In genomic region chr7:75596727-75597614, GRCh38 we compare ENCODE assay signal across 10 cellular contexts.
DNase-seq lines count a peak whose midpoint lies in the region; ATAC-seq and TF ChIP-seq lines count a peak whose summit lies in the region.
"Had no signal": no experiment of that assay in that cellular context is flagged by ENCODE, and none has a peak within 500 bp of the region (broad histone marks: within the 10 kb centered on the region; RNA-seq: fewer than 3 reads in every experiment).

No MANE protein-coding gene starts in this region.

- H3K23ac ChIP-seq in H9 (ENCODE audit: insufficient read length, low read depth, low read length) (no peak overlapping the region), mesenchymal stem cell (ENCODE audit: low read length in 2 of 2) (no peak overlapping the region)

- H4K5ac ChIP-seq in H9 (ENCODE audit: insufficient read length, low read depth, low read length): no peak overlapping the region

- POLR2A ChIA-PET in GM10248 (lab: Yijun Ruan, JAX): interaction anchor here (0.6 kb wide), 1 partner anchor 64 kb away, joined by 3 read pairs; no protein-coding TSS in a partner anchor
- POLR2A ChIA-PET in activated CD4-positive, alpha-beta memory T cell treated with anti-CD3 and anti-CD28 coated beads, Interleukin-2, amount 10 ng/mL, durations not matched to agents 7 days and 5 days (lab: Charles Lee): interaction anchor here (1.0 to 1.1 kb wide), 2 partner anchors 12 to 21 kb away, joined by 3 to 5 read pairs; no protein-coding TSS in a partner anchor

- no peaks in the 10 kb centered on the region for H4K20me1 ChIP-seq in H9 (ENCODE audit: control insufficient read depth, insufficient read depth, insufficient read length)

- H3K4me2 ChIP-seq in H9 (ENCODE audit: insufficient read depth, insufficient read length, low read length) (no peak overlapping the region), mesenchymal stem cell (ENCODE audit: low read length, poor library complexity, severe bottlenecking) (no peak overlapping the region)

- no peak overlapping the region; the same call in 1 of the 2 replicates for H3K14ac ChIP-seq in H9 (ENCODE audit: insufficient read depth, low read length)
- H3K14ac ChIP-seq in mesenchymal stem cell (ENCODE audit: low read length in 2 of 2): peak overlapping the region in 1 of 2 experiments; percentile 26

- peaks cover 35 to 55% of the 10 kb centered on the region in 2 experiments for H3K4me1 Mint-ChIP-seq in H9
- peaks cover 45% of the 10 kb centered on the region for H3K4me1 Mint-ChIP-seq in activated CD4-positive, alpha-beta memory T cell treated with anti-CD3 and anti-CD28 coated beads, Interleukin-2, amount 10 ng/mL, durations not matched to agents 7 days and 5 days

- no peak overlapping the region for H3K4ac ChIP-seq in H9 (ENCODE audit: low read depth, low read length)
- peak overlapping the region in 1 of 2 experiments; percentile 79 for H3K4ac ChIP-seq in mesenchymal stem cell (ENCODE audit: low read depth in 1 of 2, low read length in 2 of 2)

- no peaks in the 10 kb centered on the region for H3K79me1 ChIP-seq in H9 (ENCODE audit: insufficient read depth, low read depth, low read length, poor library complexity, severe bottlenecking)
- H3K79me1 ChIP-seq in mesenchymal stem cell (replicated peaks; ENCODE audit: low read length, poor library complexity, severe bottlenecking): peaks cover 7% of the 10 kb centered on the region

- no peaks in the 10 kb centered on the region for H3K9me3 Mint-ChIP-seq in H9
- no peaks in the 10 kb centered on the region for H3K9me3 Mint-ChIP-seq in activated CD4-positive, alpha-beta memory T cell treated with anti-CD3 and anti-CD28 coated beads, Interleukin-2, amount 10 ng/mL, durations not matched to agents 7 days and 5 days

- no peak overlapping the region for H2BK5ac ChIP-seq in H9 (ENCODE audit: insufficient read length, low read length)
- no peak overlapping the region for H2BK5ac ChIP-seq in mesenchymal stem cell (ENCODE audit: low read depth, low read length, poor library complexity, severe bottlenecking)

- H3K9me3 ChIP-seq in H9 (ENCODE audit: control insufficient read depth, low read depth, low read length) (no peaks in the 10 kb centered on the region), mesenchymal stem cell (ENCODE audit: control insufficient read depth, low read length) (no peaks in the 10 kb centered on the region), left lung (no peaks in the 10 kb centered on the region)
- H3K9me3 ChIP-seq: testis had no signal

- no CpG with 5 or more reads among the region's 16 CpGs for WGBS in H9 (ENCODE audit: extremely low coverage, insufficient read length, low lambda C conversion rate)
- 54% methylated on average over 15 of the region's 16 CpGs for WGBS in mesenchymal stem cell

- no peak overlapping the region for H3K18ac ChIP-seq in H9 (ENCODE audit: insufficient read length, low read depth, low read length)
- peak overlapping the region; percentile 52 to 56 for H3K18ac ChIP-seq in mesenchymal stem cell (ENCODE audit: low read depth in 1 of 2, low read length in 2 of 2)

- H3K27me3 Mint-ChIP-seq in H9 (ENCODE audit: low read depth): no peaks in the 10 kb centered on the region; the same call in 1 of the 2 replicates
- no peaks in the 10 kb centered on the region for H3K27me3 Mint-ChIP-seq in activated CD4-positive, alpha-beta memory T cell treated with anti-CD3 and anti-CD28 coated beads, Interleukin-2, amount 10 ng/mL, durations not matched to agents 7 days and 5 days

- no peak overlapping the region for H2AFZ ChIP-seq in H9 (ENCODE audit: low read length)
- peak overlapping the region; percentile 18 for H2AFZ ChIP-seq in mesenchymal stem cell (ENCODE audit: low read depth, low read length)

- peaks cover 28 to 56% (median 38%) of the 10 kb centered on the region in 3 experiments; a peak in 6 of 7 replicates for H3K36me3 Mint-ChIP-seq in H9 (ENCODE audit: insufficient read depth in 1 of 3, low read depth in 3 of 3)
- no peaks in the 10 kb centered on the region for H3K36me3 Mint-ChIP-seq in activated CD4-positive, alpha-beta memory T cell treated with anti-CD3 and anti-CD28 coated beads, Interleukin-2, amount 10 ng/mL, durations not matched to agents 7 days and 5 days (ENCODE audit: low read depth)

- no peak for ATAC-seq in left lung
- ATAC-seq: left colon had no signal

- CTCF ChIA-PET in GM10248 (lab: Yijun Ruan, JAX): interaction anchor here (0.9 kb wide), 1 partner anchor 166 kb away, joined by 3 read pairs; no protein-coding TSS in a partner anchor
- CTCF ChIA-PET in activated CD4-positive, alpha-beta memory T cell treated with anti-CD3 and anti-CD28 coated beads, Interleukin-2, amount 10 ng/mL, durations not matched to agents 7 days and 5 days (lab: Charles Lee): interaction anchor here (0.6 to 1.3 kb wide), 3 partner anchors 21 to 1020 kb away, joined by 3 to 4 read pairs (median 3); no protein-coding TSS in a partner anchor

- no peak overlapping the region; a peak in 1 of 5 replicates for H3K4me3 Mint-ChIP-seq in H9
- H3K4me3 Mint-ChIP-seq in activated CD4-positive, alpha-beta memory T cell treated with anti-CD3 and anti-CD28 coated beads, Interleukin-2, amount 10 ng/mL, durations not matched to agents 7 days and 5 days: no peak overlapping the region

- TF ChIP-seq CTCF in GM10248 (IDR thresholded peaks at IDR 0.05; ENCODE audit: control extremely low read depth, extremely low read depth, low read depth, missing control alignments) (no peak), H9 (conservative IDR thresholded peaks at IDR 0.05) (no peak), left lung (IDR thresholded peaks at IDR 0.05) (no peak), coronary artery (IDR thresholded peaks at IDR 0.05) (no peak)

- intact Hi-C loops in left lung (cut with DNase I): no loop called here

- H2BK20ac ChIP-seq in H9 (ENCODE audit: low read depth, low read length, poor library complexity, severe bottlenecking): no peak overlapping the region

- H3K27me3 ChIP-seq in H9 (ENCODE audit: insufficient read depth, low read length): no peaks in the 10 kb centered on the region
- no peaks in the 10 kb centered on the region for H3K27me3 ChIP-seq in mesenchymal stem cell (ENCODE audit: control insufficient read depth in 1 of 2, insufficient read depth in 1 of 2, low read length in 2 of 2)
- no peaks in the 10 kb centered on the region for H3K27me3 ChIP-seq in left lung
- H3K27me3 ChIP-seq: testis had no signal

- H2AK5ac ChIP-seq in H9 (ENCODE audit: insufficient read length, low read length): no peak overlapping the region
- H2AK5ac ChIP-seq in mesenchymal stem cell (ENCODE audit: low read length, severe bottlenecking): peak overlapping the region; percentile 65

- H3K36me3 ChIP-seq in mesenchymal stem cell (ENCODE audit: control insufficient read depth in 1 of 2, insufficient read depth in 2 of 2, low read depth in 1 of 2, low read length in 2 of 2) (peaks cover 1 to 15% of the 10 kb centered on the region in 2 experiments), left lung (peaks cover 0 to 53% of the 10 kb centered on the region in 2 donors)

- no peak overlapping the region for H3K56ac ChIP-seq in H9 (ENCODE audit: insufficient read length, low read depth, low read length)

- H3K4me1 ChIP-seq in H9 (ENCODE audit: insufficient read depth, low read length): no peaks in the 10 kb centered on the region
- peaks cover 21% of the 10 kb centered on the region for H3K4me1 ChIP-seq in mesenchymal stem cell (ENCODE audit: control insufficient read depth, insufficient read depth, low read depth, low read length)
- peaks cover 0 to 4% of the 10 kb centered on the region in 2 donors for H3K4me1 ChIP-seq in left lung

- no peak overlapping the region for H2BK15ac ChIP-seq in H9 (ENCODE audit: low read depth, low read length)
- peak overlapping the region; percentile 58 for H2BK15ac ChIP-seq in mesenchymal stem cell (ENCODE audit: low read depth, poor library complexity, severe bottlenecking)

- H3K27ac ChIP-seq in H9 (ENCODE audit: insufficient read length, low read depth, low read length): no peak overlapping the region
- H3K27ac ChIP-seq in mesenchymal stem cell (ENCODE audit: low read length, poor library complexity, severe bottlenecking): peak overlapping the region; percentile 44
- no peak overlapping the region for H3K27ac ChIP-seq in left lung
- H3K27ac ChIP-seq in coronary artery: no peak overlapping the region
- H3K27ac ChIP-seq: testis had no signal

- H3K4me3 ChIP-seq in mesenchymal stem cell (ENCODE audit: insufficient read depth in 1 of 2, low read depth in 1 of 2, low read length in 2 of 2) (no peak overlapping the region), left lung (no peak overlapping the region), coronary artery (no peak overlapping the region)
- H3K4me3 ChIP-seq: testis had no signal

- H4K91ac ChIP-seq in H9 (ENCODE audit: insufficient read length, low read depth, low read length) (no peak overlapping the region), mesenchymal stem cell (ENCODE audit: low read length) (no peak overlapping the region)

- no peak overlapping the region for H3T11ph ChIP-seq in H9 (ENCODE audit: low read length)

- no peaks in the 10 kb centered on the region for H3K79me2 ChIP-seq in H9 (ENCODE audit: insufficient read depth, low read length)

- DNase-seq in GM10248 (ENCODE audit: extremely low spot score) (peak; percentile 49), H9 (no peak), mesenchymal stem cell (peak; percentile 35), NCI-H524 treated with DMSO at 0.1 percent for 48 hours (lab: John Stamatoyannopoulos, UW) (no peak), left lung (no peak), NCI-H1092 (lab: John Stamatoyannopoulos, UW) (no peak), coronary artery (ENCODE audit: low spot score) (no peak)
- peak; percentile 39 for DNase-seq in activated CD4-positive, alpha-beta memory T cell treated with anti-CD3 and anti-CD28 coated beads, Interleukin-2, amount 10 ng/mL, durations not matched to agents 7 days and 5 days
- DNase-seq: left colon, testis had no signal

- H3K23me2 ChIP-seq in H9 (ENCODE audit: insufficient read length, low read depth, low read length, poor library complexity, severe bottlenecking): no peaks in the 10 kb centered on the region

- H2BK12ac ChIP-seq in H9 (ENCODE audit: insufficient read length, low read depth, low read length): no peak overlapping the region
- H2BK12ac ChIP-seq in mesenchymal stem cell (ENCODE audit: low read length in 2 of 2): peak overlapping the region; percentile 69 to 84

- peak overlapping the region in 2 of 3 experiments; percentile 23 to 39; a peak in 3 of 7 replicates for H3K27ac Mint-ChIP-seq in H9
- peak overlapping the region; percentile 69 for H3K27ac Mint-ChIP-seq in activated CD4-positive, alpha-beta memory T cell treated with anti-CD3 and anti-CD28 coated beads, Interleukin-2, amount 10 ng/mL, durations not matched to agents 7 days and 5 days

- no peak overlapping the region for H4K8ac ChIP-seq in H9 (replicated peaks; ENCODE audit: insufficient read length, low read depth, low read length)
- H4K8ac ChIP-seq in mesenchymal stem cell (ENCODE audit: low read length): peak overlapping the region; percentile 87

- H2BK120ac ChIP-seq in H9 (ENCODE audit: low read depth, low read length, poor library complexity, severe bottlenecking) (no peak overlapping the region), mesenchymal stem cell (ENCODE audit: low read depth, low read length) (peak overlapping the region; percentile 42)

- H3K9ac ChIP-seq in H9 (ENCODE audit: extremely low read depth, insufficient read length, low read length): no peak overlapping the region
- no peak overlapping the region for H3K9ac ChIP-seq in mesenchymal stem cell (ENCODE audit: low read length)

Comparison
In these comparisons a context has a peak if more than half of its experiments do, and no peak if none do; other contexts are left out.
1. DNase-seq: peak in GM10248 (single experiment), activated CD4-positive, alpha-beta memory T cell treated with anti-CD3 and anti-CD28 coated beads, Interleukin-2, amount 10 ng/mL, durations not matched to agents 7 days and 5 days (single experiment) and mesenchymal stem cell (single experiment); none in H9 (single experiment), NCI-H524 treated with DMSO at 0.1 percent for 48 hours (single experiment), left lung (0 of 2), NCI-H1092 (single experiment) and coronary artery (single experiment).